ENCODE assay signal across 1 cellular context in the genomic region with DNA sequence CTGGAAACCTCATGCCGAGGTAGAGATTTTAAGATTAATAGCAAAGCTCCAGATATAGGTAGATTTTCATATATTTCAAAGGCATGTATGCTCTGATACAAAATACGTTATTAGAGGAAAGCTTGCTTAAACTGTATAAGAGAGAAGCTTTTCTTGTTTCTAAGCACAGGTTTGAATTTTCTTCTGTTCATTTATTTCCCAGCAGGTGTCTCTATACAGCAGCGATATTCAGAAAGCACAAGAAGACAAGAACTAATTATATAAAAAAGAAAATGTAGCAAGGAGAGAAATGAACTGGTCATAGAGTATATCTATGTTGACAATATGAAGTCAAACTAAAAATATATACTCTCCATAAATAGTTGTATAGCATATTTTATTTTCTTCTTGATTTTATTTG.
TF ChIP-seq lines count a peak whose summit lies in the region.

No MANE protein-coding gene starts in this region.

TF ChIP-seq in liver, 16 proteins besides CTCF, POLR2A, EP300 and RAD21 (continued from another document):
- TF ChIP-seq REST (IDR thresholded peaks at IDR 0.05): no peak
- TF ChIP-seq YY1 (IDR thresholded peaks at IDR 0.05): no peak
